Comparison of ENCODE assay signal across 8 cellular contexts in genomic region chr17:79009397-79010303, GRCh38. TPM values are rescaled to one million over a fixed set of nuclear protein-coding genes. Genes with fewer than 3 reads are reported as not detected.
DNase-seq lines count a peak whose midpoint lies in the region; ATAC-seq and TF ChIP-seq lines count a peak whose summit lies in the region.

TSS of gene CANT1 (minus strand) at chr17:79009764. CDS start at chr17:78997622, 12,142 bp downstream.

- H3K4me2 ChIP-seq in BLaER1 treated with 17β-estradiol and CSF1 and Interleukin-3, amounts not matched to agents 10 nM and 100 nM = peak within 1 kb of the TSS; percentile 93 to 100 (median 97)

- peak; percentile 84 for TF ChIP-seq POLR2A in GM19099 (IDR thresholded peaks at IDR 0.05; ENCODE audit: extremely low read depth, insufficient read length, low read depth)

- peak; percentile 25 for DNase-seq in NCI-H82 treated with DMSO at 0.1 percent for 48 hours (lab: John Stamatoyannopoulos, UW; ENCODE audit: unreplicated experiment)
- DNase-seq in activated CD8-positive, alpha-beta memory T cell treated with anti-CD3 and anti-CD28 coated beads for 4 hours (ENCODE audit: low read depth in 2 of 2) = peak; percentile 57 to 69
- DNase-seq in mesenteric fat pad (ENCODE audit: low spot score) = peak; percentile 95
- peak; percentile 67 for DNase-seq in stimulated activated CD8-positive, alpha-beta memory T cell treated with anti-CD3 and anti-CD28 coated beads, Interleukin-15, amount 100 ng/mL, for 24 hours (ENCODE audit: low read depth)

- H3K36me3 ChIP-seq in BLaER1 treated with 17β-estradiol and CSF1 and Interleukin-3, amounts not matched to agents 10 nM and 100 nM = peaks cover 8 to 29% (median 15%) of the 10 kb centered on the region in 11 experiments; a peak in 17 of 22 replicates
- H3K36me3 ChIP-seq in endocrine pancreas (ENCODE audit: control insufficient read depth, insufficient read depth, low read length) = no peaks in the 10 kb centered on the region

- peak; percentile 91 for ATAC-seq in HG03432 (IDR thresholded peaks at IDR 0.05; ENCODE audit: unreplicated experiment)

- peaks cover 14 to 25% (median 21%) of the 10 kb centered on the region in 11 experiments; a peak in 21 of 22 replicates for H3K9me3 ChIP-seq in BLaER1 treated with 17β-estradiol and CSF1 and Interleukin-3, amounts not matched to agents 10 nM and 100 nM (replicated peaks in 1 of 11)
- no peaks in the 10 kb centered on the region for H3K9me3 ChIP-seq in endocrine pancreas (ENCODE audit: control insufficient read depth, low read length)

- peaks cover 49 to 61% (median 50%) of the 10 kb centered on the region in 10 experiments for H3K4me1 ChIP-seq in BLaER1 treated with 17β-estradiol and CSF1 and Interleukin-3, amounts not matched to agents 10 nM and 100 nM
- H3K4me1 ChIP-seq in endocrine pancreas (ENCODE audit: control insufficient read depth, insufficient read depth, low read length) = no peaks in the 10 kb centered on the region

- H3K4me3 ChIP-seq in BLaER1 treated with 17β-estradiol and CSF1 and Interleukin-3, amounts not matched to agents 10 nM and 100 nM = peak within 1 kb of the TSS; percentile 86 to 97 (median 92)
- H3K4me3 ChIP-seq in endocrine pancreas (ENCODE audit: control insufficient read depth, insufficient read depth, low read length) = peak within 1 kb of the TSS; percentile 33

- peak within 1 kb of the TSS; percentile 95 to 99 (median 97) for H3K9ac ChIP-seq in BLaER1 treated with 17β-estradiol and CSF1 and Interleukin-3, amounts not matched to agents 10 nM and 100 nM
- H3K9ac ChIP-seq in endocrine pancreas (ENCODE audit: control insufficient read depth, insufficient read depth, low read length) = peak within 1 kb of the TSS; percentile 87

- H3K27ac ChIP-seq in BLaER1 treated with 17β-estradiol and CSF1 and Interleukin-3, amounts not matched to agents 10 nM and 100 nM = peak within 1 kb of the TSS; percentile 88 to 98 (median 94)

- H4K20me1 ChIP-seq in BLaER1 treated with 17β-estradiol and CSF1 and Interleukin-3, amounts not matched to agents 10 nM and 100 nM = peaks cover 32 to 44% (median 42%) of the 10 kb centered on the region in 11 experiments; a peak in 21 of 22 replicates

- H3K27me3 ChIP-seq in BLaER1 treated with 17β-estradiol and CSF1 and Interleukin-3, amounts not matched to agents 10 nM and 100 nM = no peaks in the 10 kb centered on the region
- H3K27me3 ChIP-seq in endocrine pancreas (ENCODE audit: control insufficient read depth, insufficient read depth, low read length) = no peaks in the 10 kb centered on the region

RNA-seq across cellular contexts. Expression of gene CANT1, which starts in this region (rescaled TPM):
- total RNA-seq in mesenteric fat pad = 37.9 TPM

Comparison
In these comparisons a context has a peak if more than half of its experiments do, and no peak if none do; other contexts are left out.
1. Peak in every context shown above with its lines: DNase-seq, ATAC-seq, H3K4me3 ChIP-seq and H3K27ac ChIP-seq.
2. DNase-seq: peak in every context shown above with its lines; median percentile 95 in mesenteric fat pad; 67 in stimulated activated CD8-positive, alpha-beta memory T cell treated with anti-CD3 and anti-CD28 coated beads, Interleukin-15, amount 100 ng/mL, for 24 hours; 63 in activated CD8-positive, alpha-beta memory T cell treated with anti-CD3 and anti-CD28 coated beads for 4 hours; 25 in NCI-H82 treated with DMSO at 0.1 percent for 48 hours.